19 cellular contexts compared by ENCODE assay signal in genomic region chr15:71203573-71204444, GRCh38.
DNase-seq lines count a peak whose midpoint lies in the region; ATAC-seq and TF ChIP-seq lines count a peak whose summit lies in the region.
"Had no signal": no experiment of that assay in that cellular context is flagged by ENCODE, and none has a peak within 500 bp of the region (broad histone marks: within the 10 kb centered on the region; RNA-seq: fewer than 3 reads in every experiment).

No MANE protein-coding gene starts in this region.

- no peak overlapping the region for H3K14ac ChIP-seq in trophoblast cell (ENCODE audit: low read length)

- H3K36me3 ChIP-seq in H7 (replicated peaks; ENCODE audit: control insufficient read depth, insufficient read depth, low read length), result no peaks in the 10 kb centered on the region
- H3K36me3 ChIP-seq in NT2/D1 (ENCODE audit: insufficient read depth, insufficient read length, low read length), result no peaks in the 10 kb centered on the region
- H3K36me3 ChIP-seq in iPS DF 6.9 (ENCODE audit: control insufficient read depth, insufficient read depth, low read length), result 0 out of 2 replicates have a peak, but pooled peaks cover 2% of the 10 kb centered on the region
- H3K36me3 ChIP-seq in trophoblast cell (ENCODE audit: control insufficient read depth in 1 of 2, insufficient read depth in 2 of 2, low read length in 2 of 2), result no peaks in the 10 kb centered on the region
- H3K36me3 ChIP-seq: heart left ventricle, upper lobe of right lung had no signal

- DNase-seq in AG04450 (ENCODE audit: low read depth, low spot score), result no peak
- peak; percentile 74 for DNase-seq in H7
- DNase-seq in NT2/D1 (ENCODE audit: low read depth, low spot score), result peak; percentile 89
- peak; percentile 95 for DNase-seq in iPS DF 6.9 (ENCODE audit: low read depth, low spot score)
- no peak for DNase-seq in stimulated activated CD4-positive, alpha-beta T cell treated with anti-CD3 and anti-CD28 coated beads, Interleukin-2, amount 100 ng/mL, for 24 hours
- no peak for DNase-seq in activated CD8-positive, alpha-beta T cell treated with anti-CD3 and anti-CD28 coated beads for 36 hours
- no peak for DNase-seq in trophoblast cell
- DNase-seq: activated CD4-positive, alpha-beta T cell treated with anti-CD3 and anti-CD28 coated beads for 1 hour; heart left ventricle; left ventricle myocardium superior; NCI-H1694 treated with DMSO at 0.1 percent for 48 hours; NK-92 treated with Interleukin-12 subunit alpha and Interleukin-12 subunit beta, amount 100 ng/mL, for 24 hours; stimulated activated naive B cell treated with anti-CD40 and anti-IgM and Interleukin-4, amounts not matched to agents 10 μg/mL and 1 μg/mL and 100 μg/mL, for 72 hours; T-helper 17 cell; upper lobe of right lung had no signal

- H3K27ac ChIP-seq in AG04450 (ENCODE audit: low read depth, low read length) (peak overlapping the region; percentile 21), iPS DF 6.9 (ENCODE audit: low read length) (no peak overlapping the region), trophoblast cell (ENCODE audit: low read depth, low read length) (no peak overlapping the region)
- H3K27ac ChIP-seq: coronary artery, epithelial cell of prostate, upper lobe of right lung had no signal

- no peak overlapping the region for H3K27ac Mint-ChIP-seq in activated CD8-positive, alpha-beta T cell treated with anti-CD3 and anti-CD28 coated beads for 36 hours
- H3K27ac Mint-ChIP-seq: stimulated activated naive B cell treated with anti-CD40 and anti-IgM and Interleukin-4, amounts not matched to agents 10 μg/mL and 1 μg/mL and 100 μg/mL, for 72 hours; T-helper 17 cell had no signal

- H3K27me3 ChIP-seq in AG04450 (ENCODE audit: control insufficient read depth, insufficient read depth, low read length), result no peaks in the 10 kb centered on the region
- H3K27me3 ChIP-seq in H7 (ENCODE audit: control insufficient read depth, insufficient read depth, low read length), result no peaks in the 10 kb centered on the region
- peaks cover 3% of the 10 kb centered on the region for H3K27me3 ChIP-seq in NT2/D1 (ENCODE audit: insufficient read depth, insufficient read length)
- no peaks in the 10 kb centered on the region for H3K27me3 ChIP-seq in iPS DF 6.9 (ENCODE audit: control insufficient read depth, insufficient read depth, low read length)
- H3K27me3 ChIP-seq in trophoblast cell (ENCODE audit: insufficient read depth, low read length), result no peaks in the 10 kb centered on the region
- H3K27me3 ChIP-seq: heart left ventricle, upper lobe of right lung had no signal

- no peak for TF ChIP-seq CTCF in AG04450 (IDR thresholded peaks at IDR 0.05; ENCODE audit: low read depth, low read length)
- no peak for TF ChIP-seq CTCF in activated CD8-positive, alpha-beta T cell treated with anti-CD3 and anti-CD28 coated beads for 36 hours (IDR thresholded peaks at IDR 0.05)

- no peaks in the 10 kb centered on the region for H3K36me3 Mint-ChIP-seq in activated CD8-positive, alpha-beta T cell treated with anti-CD3 and anti-CD28 coated beads for 36 hours (ENCODE audit: low read depth)
- H3K36me3 Mint-ChIP-seq: stimulated activated naive B cell treated with anti-CD40 and anti-IgM and Interleukin-4, amounts not matched to agents 10 μg/mL and 1 μg/mL and 100 μg/mL, for 72 hours had no signal

- H3K27me3 Mint-ChIP-seq in activated CD8-positive, alpha-beta T cell treated with anti-CD3 and anti-CD28 coated beads for 36 hours, result no peaks in the 10 kb centered on the region
- H3K27me3 Mint-ChIP-seq: stimulated activated naive B cell treated with anti-CD40 and anti-IgM and Interleukin-4, amounts not matched to agents 10 μg/mL and 1 μg/mL and 100 μg/mL, for 72 hours had no signal

- H2BK120ac ChIP-seq in trophoblast cell (ENCODE audit: insufficient read depth, low read length, poor library complexity), result no peak overlapping the region

- H4K8ac ChIP-seq in trophoblast cell (ENCODE audit: low read depth, low read length), result no peak overlapping the region

- no peak for ATAC-seq in HG03159 (IDR thresholded peaks at IDR 0.05; ENCODE audit: unreplicated experiment)
- ATAC-seq in activated CD8-positive, alpha-beta T cell treated with anti-CD3 and anti-CD28 coated beads for 36 hours, result no peak
- ATAC-seq: Right ventricle myocardium inferior; stimulated activated naive B cell treated with anti-CD40 and anti-IgM and Interleukin-4, amounts not matched to agents 10 μg/mL and 1 μg/mL and 100 μg/mL, for 72 hours; T-helper 17 cell; upper lobe of right lung had no signal

- no peak overlapping the region for H3K4me3 Mint-ChIP-seq in activated CD8-positive, alpha-beta T cell treated with anti-CD3 and anti-CD28 coated beads for 36 hours
- H3K4me3 Mint-ChIP-seq: stimulated activated naive B cell treated with anti-CD40 and anti-IgM and Interleukin-4, amounts not matched to agents 10 μg/mL and 1 μg/mL and 100 μg/mL, for 72 hours; T-helper 17 cell had no signal

- no peak overlapping the region for H2AFZ ChIP-seq in trophoblast cell (ENCODE audit: insufficient read depth, low read length, poor library complexity)

- no peaks in the 10 kb centered on the region for H3K9me3 Mint-ChIP-seq in activated CD8-positive, alpha-beta T cell treated with anti-CD3 and anti-CD28 coated beads for 36 hours

- CTCF ChIA-PET in AG04450 (lab: Charles Lee), result no interaction called here
- CTCF ChIA-PET in activated CD8-positive, alpha-beta T cell treated with anti-CD3 and anti-CD28 coated beads for 36 hours (lab: Charles Lee), result no interaction called here

- POLR2A ChIA-PET in AG04450 (lab: Yijun Ruan, JAX), result no interaction called here
- POLR2A ChIA-PET in activated CD8-positive, alpha-beta T cell treated with anti-CD3 and anti-CD28 coated beads for 36 hours (lab: Charles Lee), result no interaction called here

- no peaks in the 10 kb centered on the region for H3K79me2 ChIP-seq in trophoblast cell (ENCODE audit: control insufficient read depth, insufficient read depth, low read length, poor library complexity)

- H3K23ac ChIP-seq in trophoblast cell (ENCODE audit: low read length), result no peak overlapping the region

- no peak overlapping the region for H2AK5ac ChIP-seq in trophoblast cell (ENCODE audit: low read length)

- H2BK5ac ChIP-seq in trophoblast cell (ENCODE audit: low read depth, low read length, poor library complexity), result no peak overlapping the region

- no CpG with 5 or more reads among the region's 12 CpGs for WGBS in iPS DF 6.9 (ENCODE audit: insufficient coverage, insufficient read length)
- WGBS in trophoblast cell (ENCODE audit: extremely low coverage, insufficient coverage, insufficient read length), result no CpG with 5 or more reads among the region's 12 CpGs

- intact Hi-C loops in activated CD8-positive, alpha-beta T cell treated with anti-CD3 and anti-CD28 coated beads for 36 hours (cut with micrococcal nuclease), result no loop called here

- H4K12ac ChIP-seq in trophoblast cell (ENCODE audit: low read depth, low read length), result no peak overlapping the region

- no peak overlapping the region for H3K4me3 ChIP-seq in AG04450 (ENCODE audit: low read depth, low read length)
- no peak overlapping the region for H3K4me3 ChIP-seq in H7 (ENCODE audit: insufficient read depth, low read depth, low read length)
- H3K4me3 ChIP-seq in NT2/D1 (ENCODE audit: insufficient read length, low read depth), result no peak overlapping the region
- H3K4me3 ChIP-seq in iPS DF 6.9 (ENCODE audit: low read length), result no peak overlapping the region
- no peak overlapping the region for H3K4me3 ChIP-seq in trophoblast cell (ENCODE audit: low read depth, low read length)
- H3K4me3 ChIP-seq: coronary artery, heart left ventricle, upper lobe of right lung had no signal

- no peak overlapping the region for H2BK12ac ChIP-seq in trophoblast cell (ENCODE audit: low read length)

- no peak overlapping the region for H3K9ac ChIP-seq in NT2/D1 (ENCODE audit: insufficient read length, low read depth)
- H3K9ac ChIP-seq in trophoblast cell (ENCODE audit: low read length), result no peak overlapping the region

- no peak overlapping the region for H3K18ac ChIP-seq in trophoblast cell (ENCODE audit: low read length)

- no peaks in the 10 kb centered on the region for H3K79me1 ChIP-seq in trophoblast cell (ENCODE audit: low read length)

- no peak overlapping the region for H3K4ac ChIP-seq in trophoblast cell (ENCODE audit: low read depth, low read length)

- H3K4me1 ChIP-seq in NT2/D1 (ENCODE audit: insufficient read depth, insufficient read length), result peaks cover 9% of the 10 kb centered on the region
- H3K4me1 ChIP-seq in iPS DF 6.9 (ENCODE audit: control insufficient read depth, insufficient read depth, low read length), result peaks cover 16% of the 10 kb centered on the region
- no peaks in the 10 kb centered on the region for H3K4me1 ChIP-seq in trophoblast cell (ENCODE audit: control insufficient read depth in 1 of 2, insufficient read depth in 2 of 2, low read length in 2 of 2)
- H3K4me1 ChIP-seq: upper lobe of right lung had no signal

- H3K4me2 ChIP-seq in trophoblast cell (ENCODE audit: low read length), result no peak overlapping the region

- H4K91ac ChIP-seq in trophoblast cell (ENCODE audit: low read depth, low read length), result no peak overlapping the region

- H3K9me3 ChIP-seq in AG04450 (ENCODE audit: control insufficient read depth, insufficient read depth, low read length), result no peaks in the 10 kb centered on the region
- H3K9me3 ChIP-seq in NT2/D1 (ENCODE audit: insufficient read depth, low read length), result no peaks in the 10 kb centered on the region
- H3K9me3 ChIP-seq in iPS DF 6.9 (ENCODE audit: control insufficient read depth, insufficient read depth, low read length), result no peaks in the 10 kb centered on the region
- peaks cover 5% of the 10 kb centered on the region for H3K9me3 ChIP-seq in trophoblast cell (ENCODE audit: insufficient read depth, low read depth, low read length)
- H3K9me3 ChIP-seq: heart left ventricle, upper lobe of right lung had no signal

- no peaks in the 10 kb centered on the region for H3K4me1 Mint-ChIP-seq in activated CD8-positive, alpha-beta T cell treated with anti-CD3 and anti-CD28 coated beads for 36 hours (ENCODE audit: low read depth)
- H3K4me1 Mint-ChIP-seq: T-helper 17 cell had no signal

Comparison
In these comparisons a context has a peak if more than half of its experiments do, and no peak if none do; other contexts are left out.
1. DNase-seq: peak in H7 (single experiment), NT2/D1 (single experiment) and iPS DF 6.9 (single experiment); none in AG04450 (single experiment), stimulated activated CD4-positive, alpha-beta T cell treated with anti-CD3 and anti-CD28 coated beads, Interleukin-2, amount 100 ng/mL, for 24 hours (0 of 2), activated CD8-positive, alpha-beta T cell treated with anti-CD3 and anti-CD28 coated beads for 36 hours (single experiment) and trophoblast cell (0 of 2).